8 cellular contexts compared by ENCODE assay signal in genomic region chr5:132466453-132467291, GRCh38. TPM values are rescaled to one million over a fixed set of nuclear protein-coding genes. Genes with fewer than 3 reads are reported as not detected.
DNase-seq lines count a peak whose midpoint lies in the region; ATAC-seq, FAIRE-seq and TF ChIP-seq lines count a peak whose summit lies in the region.

No MANE protein-coding gene starts in this region.

- H3K4me3 ChIP-seq in RWPE2 (ENCODE audit: severe bottlenecking), result no peak overlapping the region
- peak overlapping the region; percentile 42; the same call in 1 of the 2 replicates for H3K4me3 ChIP-seq in GM12878
- peak overlapping the region in 1 of 2 donors; percentile 45 for H3K4me3 ChIP-seq in mucosa of rectum (ENCODE audit: low read length in 2 of 2)
- H3K4me3 ChIP-seq in GM23248, result no peak overlapping the region

- H3K4me2 ChIP-seq in GM12878 (ENCODE audit: control insufficient read depth, insufficient read depth), result peak overlapping the region; percentile 97
- H3K4me2 ChIP-seq in GM23248 (ENCODE audit: unreplicated experiment), result no peak overlapping the region

- peak; percentile 48 to 78; a peak in 3 of 4 replicates for TF ChIP-seq EP300 in GM12878 (IDR thresholded peaks at IDR 0.05; ENCODE audit: borderline replicate concordance in 1 of 2, control insufficient read depth in 1 of 2, low read depth in 2 of 2, low read length in 2 of 2)

- peak; percentile 61 for DNase-seq in activated T-cell treated with anti-CD3 and anti-CD28 coated beads for 48 hours (ENCODE audit: low read depth)
- DNase-seq in activated T-cell treated with anti-CD3 and anti-CD28 coated beads for 4 hours, result no peak
- peak; percentile 89 for DNase-seq in RWPE2 (ENCODE audit: low spot score)
- DNase-seq in GM12878 (ENCODE audit: low read depth, low spot score), result peak; percentile 94
- DNase-seq in NCI-H146 (lab: John Stamatoyannopoulos, UW), result no peak
- DNase-seq in GM23248, result no peak

- H3K27me3 ChIP-seq in RWPE2 (ENCODE audit: insufficient read depth, poor library complexity, severe bottlenecking) (no peaks in the 10 kb centered on the region), GM12878 (replicated peaks in 1 of 2; ENCODE audit: control insufficient read depth in 2 of 2, insufficient read depth in 2 of 2, low read length in 1 of 2) (no peaks in the 10 kb centered on the region), mucosa of rectum (ENCODE audit: control insufficient read depth in 2 of 2, insufficient read depth in 2 of 2, low read length in 2 of 2) (no peaks in the 10 kb centered on the region), GM23248 (replicated peaks; ENCODE audit: insufficient read depth) (no peaks in the 10 kb centered on the region)

- ATAC-seq in HG02981 (IDR thresholded peaks at IDR 0.05; ENCODE audit: unreplicated experiment) (peak; percentile 65), RWPE2 (ENCODE audit: low read depth) (peak; percentile 77), GM12878 (peak; percentile 83)

- H3K27ac ChIP-seq in RWPE2 (ENCODE audit: poor library complexity, severe bottlenecking), result peak overlapping the region; percentile 58
- peak overlapping the region; percentile 96 for H3K27ac ChIP-seq in GM12878 (ENCODE audit: control insufficient read depth, insufficient read depth)
- H3K27ac ChIP-seq in mucosa of rectum (ENCODE audit: low read depth in 2 of 2, low read length in 2 of 2), result peak overlapping the region; percentile 53 to 90
- no peak overlapping the region for H3K27ac ChIP-seq in GM23248

- in situ Hi-C loops in GM12878 (cut with MboI), result no loop called here
- in situ Hi-C loops in GM23248 (cut with MboI), result no loop called here

- peak; percentile 92 for FAIRE-seq in GM12878 (lab: Jason Lieb, UNC)

- intact Hi-C loops in GM12878 (cut with micrococcal nuclease; ENCODE audit: unreplicated experiment), result loop anchor here (1.0 kb wide), 4 partner anchors 8 to 47 kb away; partner anchors contain the start of gene IRF1

- POLR2A ChIA-PET in GM12878 (lab: Charles Lee), result interaction anchor here (0.9 to 16.7 kb wide), 19 partner anchors 11 to 287 kb away, joined by 3 to 178 read pairs (median 10); partner anchors contain the start of gene IRF1

- SMC1A ChIA-PET in GM12878 (lab: Charles Lee; ENCODE audit: uncharacterized antibody, unreplicated experiment), result interaction anchor here (1.0 to 15.9 kb wide), 16 partner anchors 10 to 400 kb away, joined by 3 to 300 read pairs (median 7); partner anchors contain the start of genes GDF9, IRF1 and UQCRQ

- no peaks in the 10 kb centered on the region for H3F3A ChIP-seq in GM23248 (ENCODE audit: insufficient read depth)

- no peaks in the 10 kb centered on the region for H3K36me3 ChIP-seq in RWPE2 (ENCODE audit: low read depth)
- peaks cover 0 to 14% of the 10 kb centered on the region in 2 experiments for H3K36me3 ChIP-seq in GM12878 (ENCODE audit: control insufficient read depth in 2 of 2, insufficient read depth in 2 of 2, low read length in 1 of 2)
- peaks cover 0 to 6% of the 10 kb centered on the region in 2 donors for H3K36me3 ChIP-seq in mucosa of rectum (ENCODE audit: control insufficient read depth in 2 of 2, insufficient read depth in 2 of 2, low read length in 2 of 2)
- H3K36me3 ChIP-seq in GM23248 (ENCODE audit: low read depth), result no peaks in the 10 kb centered on the region

- TF ChIP-seq CTCF in RWPE2 (IDR thresholded peaks at IDR 0.05; ENCODE audit: poor library complexity, severe bottlenecking) (no peak), GM12878 (IDR thresholded peaks at IDR 0.05 in 2 of 3, conservative IDR thresholded peaks at IDR 0.05 in 1 of 3; ENCODE audit: control insufficient read depth in 2 of 3, extremely low read depth in 1 of 3, insufficient read depth in 1 of 3, low read depth in 3 of 3, low read length in 3 of 3) (no peak)

- BruUV-seq in GM12878 (replicated peaks; lab: Mats Ljungman, UMichigan), result no TSS peak

- no peak for TF ChIP-seq POLR2A in GM12878 (IDR thresholded peaks at IDR 0.05; ENCODE audit: low read depth, low read length)

- H3K4me1 ChIP-seq in RWPE2 (ENCODE audit: insufficient read depth, poor library complexity, severe bottlenecking) (peaks cover 43% of the 10 kb centered on the region), GM12878 (ENCODE audit: control insufficient read depth, insufficient read depth, low read length) (peaks cover 60% of the 10 kb centered on the region), mucosa of rectum (ENCODE audit: control insufficient read depth in 2 of 2, insufficient read depth in 2 of 2, low read length in 2 of 2) (peaks cover 55 to 62% of the 10 kb centered on the region in 2 donors), GM23248 (ENCODE audit: insufficient read depth) (peaks cover 23% of the 10 kb centered on the region)

- H4K20me1 ChIP-seq in GM12878 (ENCODE audit: control insufficient read depth, insufficient read depth) (no peaks in the 10 kb centered on the region), GM23248 (ENCODE audit: insufficient read depth) (no peaks in the 10 kb centered on the region)

- H3K9me2 ChIP-seq in GM23248 (ENCODE audit: insufficient read depth), result no peaks in the 10 kb centered on the region

- peaks cover 6% of the 10 kb centered on the region for H3K79me2 ChIP-seq in GM12878 (ENCODE audit: control insufficient read depth, insufficient read depth, low read length)
- no peaks in the 10 kb centered on the region for H3K79me2 ChIP-seq in GM23248 (ENCODE audit: insufficient read depth)

- no peak overlapping the region for H2AFZ ChIP-seq in GM12878 (ENCODE audit: control insufficient read depth, low read depth, low read length)
- H2AFZ ChIP-seq in GM23248, result no peak overlapping the region

- CTCF ChIA-PET in GM12878 (lab: Yijun Ruan, JAX), result interaction anchor here (0.6 to 12.8 kb wide), 20 partner anchors 8 to 80 kb away, joined by 3 to 139 read pairs (median 8); partner anchors contain the start of gene IRF1

- H3K9me3 ChIP-seq in RWPE2 (ENCODE audit: severe bottlenecking) (no peaks in the 10 kb centered on the region), GM12878 (replicated peaks; ENCODE audit: control insufficient read depth, insufficient read depth, low read length) (no peaks in the 10 kb centered on the region), mucosa of rectum (ENCODE audit: control insufficient read depth in 2 of 2, low read length in 2 of 2) (no peaks in the 10 kb centered on the region), GM23248 (ENCODE audit: low read depth) (no peaks in the 10 kb centered on the region)

- peak; percentile 33 for TF ChIP-seq RAD21 in GM12878 (IDR thresholded peaks at IDR 0.05; ENCODE audit: insufficient read depth, low read depth, low read length)

- RAD21 ChIA-PET in GM12878 (lab: Charles Lee; ENCODE audit: unreplicated experiment), result interaction anchor here (0.6 to 6.4 kb wide), 20 partner anchors 8 to 195 kb away, joined by 3 to 146 read pairs (median 10); partner anchors contain the start of gene IRF1

- H3K9ac ChIP-seq in GM12878 (ENCODE audit: control insufficient read depth, insufficient read depth, low read length) (peak overlapping the region; percentile 65), mucosa of rectum (ENCODE audit: low read depth in 1 of 2, low read length in 2 of 2) (peak overlapping the region in 1 of 2 donors; percentile 15), GM23248 (no peak overlapping the region)

- 1% methylated on average over 18 of the region's 18 CpGs for WGBS in GM12878 (ENCODE audit: insufficient coverage, insufficient replicate concordance, low lambda C conversion rate, missing lambda C conversion rate)
- 87 to 89% methylated on average over 17 to 18 of the region's 18 CpGs for WGBS in GM23248 (ENCODE audit: low coverage in 1 of 2, low lambda C conversion rate in 2 of 2, missing lambda C conversion rate in 2 of 2), 2 experiments

TF ChIP-seq in GM12878, 131 proteins besides CTCF, POLR2A, EP300 and RAD21 (continues in another document):
- TF ChIP-seq GATAD2B (conservative IDR thresholded peaks at IDR 0.05; ENCODE audit: low read depth) (peak; percentile 91), CBFB (IDR thresholded peaks at IDR 0.05; ENCODE audit: low read depth) (peak; percentile 97), BCLAF1 (IDR thresholded peaks at IDR 0.05) (no peak)

RNA-seq across cellular contexts. Expression of gene IRF1, which starts 23.9 kb away (rescaled TPM):
- 216 and 219 TPM in 2 replicates for total RNA-seq in GM12878 (2013; cell fraction: nucleolus; rRNA removed)
- 29.9 and 30.5 TPM in 2 replicates for total RNA-seq in GM12878 (2014; rRNA removed)
- 41.9 and 45.3 TPM in 2 replicates for total RNA-seq in GM12878 (2014; rRNA removed; fragmentation: Illumina TruSeq; extraction: Trizol)
- total RNA-seq in GM12878 (2021), result 68.0 and 74.1 TPM in 2 replicates
- 19.0 TPM for polyA plus RNA-seq in GM12878 (2011; ENCODE audit: low read depth)
- polyA plus RNA-seq in GM12878 (2011; rRNA removed), result 37.5 and 50.7 TPM in 2 replicates
- 60.7 and 77.3 TPM in 2 replicates for polyA plus RNA-seq in GM12878 (2011; cell fraction: cytosol; rRNA removed)
- 156 and 160 TPM in 2 replicates for polyA plus RNA-seq in GM12878 (2011; cell fraction: nucleus; rRNA removed)
- polyA plus RNA-seq in GM12878 (2012), result 32.8 and 47.6 TPM in 2 replicates
- polyA plus RNA-seq in GM12878 (2014; fragmentation: Illumina TruSeq; extraction: Trizol), result 45.9 and 48.6 TPM in 2 replicates
- 10 to 100 TPM in 1 of 2 experiments, 1 to 10 TPM in 1; 6.9 to 14.0 TPM for polyA plus RNA-seq in GM12878 (2014; fragmentation: Nextera tagmentation; extraction: Ambion mirVana)
- polyA plus RNA-seq in GM12878 (2014; rRNA removed), result 55.9 and 56.1 TPM in 2 replicates
- polyA plus RNA-seq in GM12878 (2016; fragmentation: Nextera tagmentation; extraction: Ambion mirVana), result 10 to 100 TPM; 62.1 to 65.0 TPM
- 171 and 202 TPM in 2 replicates for polyA minus RNA-seq in GM12878 (2011; rRNA and poly(A)+ RNA removed)
- 47.0 and 51.0 TPM in 2 replicates for polyA minus RNA-seq in GM12878 (2011; cell fraction: cytosol; rRNA and poly(A)+ RNA removed)
- 234 and 331 TPM in 2 replicates for polyA minus RNA-seq in GM12878 (2011; cell fraction: nucleus; rRNA and poly(A)+ RNA removed)
- 6.2 and 10.4 TPM in 2 replicates for total RNA-seq in GM23248 (2014; rRNA removed; shearing (Covaris generic))
- 21.7 and 22.2 TPM in 2 replicates for polyA plus RNA-seq in GM23248 (2016; fragmentation: Nextera tagmentation; extraction: Ambion mirVana)

Comparison
In these comparisons a context has a peak if more than half of its experiments do, and no peak if none do; other contexts are left out.
1. DNase-seq: peak in activated T-cell treated with anti-CD3 and anti-CD28 coated beads for 48 hours (single experiment), RWPE2 (single experiment) and GM12878 (single experiment); none in activated T-cell treated with anti-CD3 and anti-CD28 coated beads for 4 hours (single experiment), NCI-H146 (single experiment) and GM23248 (single experiment).
2. Peak in every context shown above with its lines, with median percentiles within 50 percentile points of each other: ATAC-seq.